Comparison of ENCODE assay signal across 27 cellular contexts in the genomic region with DNA sequence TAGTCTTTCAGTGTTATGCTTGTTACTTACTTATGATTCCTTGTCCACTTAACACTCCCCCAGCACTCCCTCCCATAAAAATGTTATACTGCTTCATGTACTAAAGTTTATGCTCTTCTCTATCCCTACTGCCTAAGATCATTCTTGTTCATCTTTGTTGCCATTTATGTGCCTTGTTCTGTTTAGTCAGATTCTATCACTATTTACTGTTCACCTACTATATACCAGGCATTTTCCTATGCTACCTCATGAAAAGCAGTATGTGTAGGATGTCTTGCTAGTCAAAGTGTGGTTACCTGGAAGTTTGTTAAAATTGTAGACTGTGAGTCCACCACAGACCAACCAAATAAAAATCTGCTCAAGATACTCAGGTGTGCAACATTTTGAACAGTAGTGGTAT.
"Had no signal": no experiment of that assay in that cellular context is flagged by ENCODE, and none has a peak within 500 bp of the region (broad histone marks: within the 10 kb centered on the region; RNA-seq: fewer than 3 reads in every experiment).

No MANE protein-coding gene starts in this region.

- ATAC-seq: left lung; lower lobe of right lung; naive thymus-derived CD8-positive, alpha-beta T cell; pancreas; stimulated activated effector memory CD8-positive, alpha-beta T cell treated with anti-CD3 and anti-CD28 coated beads, Interleukin-12 subunit alpha, Interleukin-12 subunit beta, amount 100 ng/mL, for 72 hours; upper lobe of right lung had no signal

- DNase-seq: activated CD4-positive, alpha-beta T cell treated with anti-CD3 and anti-CD28 coated beads, Interleukin-2, amount 50 U/mL, for 1 hour; activated CD8-positive, alpha-beta memory T cell treated with anti-CD3 and anti-CD28 coated beads, Interleukin-2, amount 50 U/mL, for 4 hours; activated effector memory CD4-positive, alpha-beta T cell treated with anti-CD3 and anti-CD28 coated beads, Interleukin-2, amount 50 U/mL, for 16 hours; activated naive CD4-positive, alpha-beta T cell treated with anti-CD3 and anti-CD28 coated beads, Interleukin-2, amount 50 U/mL, for 16 hours; activated T-cell treated with anti-CD3 and anti-CD28 coated beads, Interleukin-2, amount 50 U/mL, for 4 hours; cerebellar nuclear complex; colonic mucosa; effector CD8-positive, alpha-beta T cell; esophagus squamous epithelium; left lung; lower lobe of right lung; mesenchymal stem cell; naive thymus-derived CD8-positive, alpha-beta T cell; nucleus accumbens; pancreas; retina; sigmoid colon; small intestine; stimulated activated CD4-positive, alpha-beta T cell treated with anti-CD3 and anti-CD28 coated beads, Interleukin-4, amount 100 ng/mL, for 24 hours; SW 1271; T-helper 9 cell; tibial artery; upper lobe of right lung had no signal

- H3K27me3 Mint-ChIP-seq: brain; naive thymus-derived CD8-positive, alpha-beta T cell had no signal

- H3K27ac Mint-ChIP-seq: T-helper 1 cell treated with Interleukin-12 subunit alpha and Interleukin-12 subunit beta and Interleukin-4 antibody, amounts not matched to agents 30 μg/mL and 1 μg/mL, for 36 hours had no signal

- H3K4me1 Mint-ChIP-seq: brain, neural crest cell had no signal

- H3K4me3 Mint-ChIP-seq: activated T-cell treated with anti-CD3 and anti-CD28 coated beads, Interleukin-2, amount 50 U/mL, for 4 hours; brain; naive thymus-derived CD8-positive, alpha-beta T cell; neural crest cell; stimulated activated effector memory CD8-positive, alpha-beta T cell treated with anti-CD3 and anti-CD28 coated beads, Interleukin-12 subunit alpha, Interleukin-12 subunit beta, amount 100 ng/mL, for 72 hours; T-helper 1 cell treated with Interleukin-12 subunit alpha and Interleukin-12 subunit beta and Interleukin-4 antibody, amounts not matched to agents 30 μg/mL and 1 μg/mL, for 36 hours had no signal

- H3K9me3 Mint-ChIP-seq: stimulated activated effector memory CD8-positive, alpha-beta T cell treated with anti-CD3 and anti-CD28 coated beads, Interleukin-12 subunit alpha, Interleukin-12 subunit beta, amount 100 ng/mL, for 72 hours; T-helper 1 cell treated with Interleukin-12 subunit alpha and Interleukin-12 subunit beta and Interleukin-4 antibody, amounts not matched to agents 30 μg/mL and 1 μg/mL, for 36 hours had no signal
